In genomic region chr2:165961818-165962217, GRCh38 we compare ENCODE assay signal across 3 cellular contexts.
"Had no signal": no experiment of that assay in that cellular context is flagged by ENCODE, and none has a peak within 500 bp of the region (broad histone marks: within the 10 kb centered on the region; RNA-seq: fewer than 3 reads in every experiment).

No MANE protein-coding gene starts in this region.

- ATAC-seq: GM12878 had no signal

- H3K4me3 ChIP-seq: GM12878 had no signal

- DNase-seq: GDM1, GF-D8 had no signal
